Comparison of ENCODE assay signal across 29 cellular contexts in the genomic region with DNA sequence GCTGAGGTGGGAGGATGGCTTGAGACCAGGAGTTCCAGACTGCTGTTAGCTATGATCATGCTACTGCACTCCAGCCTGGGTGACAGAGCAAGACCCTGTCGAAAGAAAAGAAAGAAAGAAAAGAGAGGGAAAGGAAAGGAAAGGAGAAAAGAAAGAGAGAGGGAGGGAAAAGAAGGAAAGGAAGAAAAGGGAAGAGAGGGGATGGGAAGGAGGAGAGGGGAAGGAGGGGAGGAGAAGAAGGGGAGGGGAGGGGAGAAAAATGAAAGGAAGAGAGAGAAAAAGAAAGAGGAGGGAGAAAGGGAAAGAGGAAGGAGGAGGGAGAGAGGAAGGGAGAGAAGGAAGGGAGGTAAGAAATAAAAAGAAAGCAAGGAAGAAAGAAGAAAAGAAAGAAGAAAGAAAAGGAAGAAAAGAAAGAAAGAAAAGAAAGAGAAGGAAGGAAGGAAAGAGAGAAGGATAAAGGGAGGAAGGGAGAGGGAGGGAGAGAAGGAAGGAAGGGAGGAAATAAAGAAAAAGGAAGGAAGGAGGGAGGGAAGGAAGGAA.
"Had no signal": no experiment of that assay in that cellular context is flagged by ENCODE, and none has a peak within 500 bp of the region (broad histone marks: within the 10 kb centered on the region; RNA-seq: fewer than 3 reads in every experiment).

No MANE protein-coding gene starts in this region.

- H3K27ac ChIP-seq: pancreas, prostate gland, skin epidermis, suprapubic skin had no signal

- H3K4me1 Mint-ChIP-seq: activated CD4-positive, alpha-beta T cell treated with anti-CD3 and anti-CD28 coated beads for 36 hours; activated naive CD4-positive, alpha-beta T cell treated with anti-CD3 and anti-CD28 coated beads, Interleukin-2, amount 10 ng/mL, durations not matched to agents 7 days and 5 days; neural crest cell; T-cell had no signal

- H3K27ac Mint-ChIP-seq: activated CD4-positive, alpha-beta T cell treated with anti-CD3 and anti-CD28 coated beads for 36 hours; activated naive CD4-positive, alpha-beta T cell treated with anti-CD3 and anti-CD28 coated beads, Interleukin-2, amount 10 ng/mL, durations not matched to agents 7 days and 5 days; activated naive CD8-positive, alpha-beta T cell treated with anti-CD3 and anti-CD28 coated beads, Interleukin-2, amount 10 ng/mL, durations not matched to agents 7 days and 5 days; endodermal cell; T-cell had no signal

- H3K36me3 ChIP-seq: pancreas, prostate gland, suprapubic skin had no signal

- H3K9me3 ChIP-seq: pancreas, prostate gland, suprapubic skin had no signal

- DNase-seq: activated CD4-positive, alpha-beta T cell treated with anti-CD3 and anti-CD28 coated beads for 36 hours; activated CD4-positive, CD25-positive, alpha-beta regulatory T cell; activated CD8-positive, alpha-beta memory T cell treated with anti-CD3 and anti-CD28 coated beads for 24 hours; activated effector memory CD4-positive, alpha-beta T cell treated with anti-CD3 and anti-CD28 coated beads, Interleukin-2, amount 50 U/mL, for 16 hours; activated naive CD4-positive, alpha-beta T cell treated with anti-CD3 and anti-CD28 coated beads, Interleukin-2, amount 10 ng/mL, durations not matched to agents 7 days and 5 days; activated naive CD8-positive, alpha-beta T cell treated with anti-CD3 and anti-CD28 coated beads, Interleukin-2, amount 10 ng/mL, durations not matched to agents 7 days and 5 days; amniotic stem cell; cerebellar nuclear complex; endodermal cell; foreskin fibroblast; head of caudate nucleus; hippocampal formation; left colon; midbrain; naive thymus-derived CD8-positive, alpha-beta T cell; nucleus accumbens; pancreas; retina; stimulated activated CD4-positive, alpha-beta T cell treated with anti-CD3 and anti-CD28 coated beads, Interleukin-12 subunit alpha, Interleukin-12 subunit beta, amount 100 ng/mL, for 4 hours; stimulated activated CD4-positive, alpha-beta T cell treated with anti-CD3 and anti-CD28 coated beads, Interleukin-4, amount 100 ng/mL, for 24 hours; stimulated activated naive CD4-positive, alpha-beta T cell; T-cell; trophoblast cell had no signal

- ATAC-seq: activated CD4-positive, alpha-beta T cell treated with anti-CD3 and anti-CD28 coated beads for 36 hours; esophagus mucosa; left colon; naive thymus-derived CD8-positive, alpha-beta T cell; pancreas; sciatic nerve; T-cell had no signal

- H3K9me3 Mint-ChIP-seq: T-cell had no signal

- H3K4me3 Mint-ChIP-seq: activated CD4-positive, alpha-beta T cell treated with anti-CD3 and anti-CD28 coated beads for 36 hours; activated naive CD4-positive, alpha-beta T cell treated with anti-CD3 and anti-CD28 coated beads, Interleukin-2, amount 10 ng/mL, durations not matched to agents 7 days and 5 days; activated naive CD8-positive, alpha-beta T cell treated with anti-CD3 and anti-CD28 coated beads, Interleukin-2, amount 10 ng/mL, durations not matched to agents 7 days and 5 days; endodermal cell; naive thymus-derived CD8-positive, alpha-beta T cell; neural crest cell; T-cell had no signal

- H3K4me3 ChIP-seq: pancreas, prostate gland, skin epidermis, suprapubic skin had no signal

- H3K4me1 ChIP-seq: prostate gland had no signal

- H3K27me3 ChIP-seq: pancreas, suprapubic skin had no signal

- H3K27me3 Mint-ChIP-seq: activated CD4-positive, alpha-beta T cell treated with anti-CD3 and anti-CD28 coated beads for 36 hours had no signal

- H3K36me3 Mint-ChIP-seq: T-cell had no signal
